In genomic region chr15:59299919-59300617, GRCh38 we compare ENCODE assay signal across 8 cellular contexts.
DNase-seq lines count a peak whose midpoint lies in the region; ATAC-seq and TF ChIP-seq lines count a peak whose summit lies in the region.

No MANE protein-coding gene starts in this region.

- H3K9ac ChIP-seq in OCI-LY1 (ENCODE audit: low read length): no peak overlapping the region

- H3F3A ChIP-seq in OCI-LY1 (ENCODE audit: insufficient read depth, low read length): no peaks in the 10 kb centered on the region

- H3K4me3 ChIP-seq in OCI-LY1 (ENCODE audit: low read depth, low read length, poor library complexity, severe bottlenecking) (peak overlapping the region; percentile 21), urinary bladder (ENCODE audit: low read depth, low read length) (no peak overlapping the region)

- 35% methylated on average over 9 of the region's 9 CpGs for WGBS in urinary bladder

- no peaks in the 10 kb centered on the region for H3K9me3 ChIP-seq in OCI-LY1 (ENCODE audit: low read length)

- no peaks in the 10 kb centered on the region for H4K20me1 ChIP-seq in OCI-LY1 (ENCODE audit: insufficient read depth, low read length)

- TF ChIP-seq CTCF in OCI-LY1 (IDR thresholded peaks at IDR 0.05; ENCODE audit: low read length): no peak

- peak; percentile 29 for ATAC-seq in GM18499 (IDR thresholded peaks at IDR 0.05; ENCODE audit: insufficient read depth, unreplicated experiment)
- ATAC-seq in HG02840 (IDR thresholded peaks at IDR 0.05; ENCODE audit: low FRiP score, unreplicated experiment): peak; percentile 41

- H3K36me3 ChIP-seq in OCI-LY1 (ENCODE audit: insufficient read depth, low read length): no peaks in the 10 kb centered on the region
- no peaks in the 10 kb centered on the region for H3K36me3 ChIP-seq in urinary bladder (ENCODE audit: insufficient read depth)

- H3K27ac ChIP-seq in OCI-LY1 (ENCODE audit: low read depth, low read length, poor library complexity, severe bottlenecking) (peak overlapping the region; percentile 60), urinary bladder (ENCODE audit: low read depth) (peak overlapping the region; percentile 71)

- H3K4me2 ChIP-seq in OCI-LY1 (ENCODE audit: low read length): peak overlapping the region; percentile 64

- H2AFZ ChIP-seq in OCI-LY1 (ENCODE audit: low read length): no peak overlapping the region

- H3K27me3 ChIP-seq in OCI-LY1 (ENCODE audit: insufficient read depth, low read length): no peaks in the 10 kb centered on the region

- H3K79me2 ChIP-seq in OCI-LY1 (ENCODE audit: insufficient read depth, low read length): peaks cover 9% of the 10 kb centered on the region; the same call in 1 of the 2 replicates

- H3K9me2 ChIP-seq in OCI-LY1 (ENCODE audit: low read depth, low read length): no peaks in the 10 kb centered on the region

- peak; percentile 55 for DNase-seq in activated T-cell treated with anti-CD3 and anti-CD28 coated beads for 4 hours
- DNase-seq in fibroblast of gingiva (ENCODE audit: low read depth): peak; percentile 96
- peak; percentile 90 for DNase-seq in pulmonary artery endothelial cell (ENCODE audit: low read depth, low spot score)
- DNase-seq in NCI-H82 (lab: John Stamatoyannopoulos, UW): no peak

- H3K4me1 ChIP-seq in OCI-LY1 (ENCODE audit: insufficient read depth, low read length, severe bottlenecking): peaks cover 91% of the 10 kb centered on the region
- H3K4me1 ChIP-seq in urinary bladder (ENCODE audit: insufficient read depth): peaks cover 2% of the 10 kb centered on the region
